In the genomic region with DNA sequence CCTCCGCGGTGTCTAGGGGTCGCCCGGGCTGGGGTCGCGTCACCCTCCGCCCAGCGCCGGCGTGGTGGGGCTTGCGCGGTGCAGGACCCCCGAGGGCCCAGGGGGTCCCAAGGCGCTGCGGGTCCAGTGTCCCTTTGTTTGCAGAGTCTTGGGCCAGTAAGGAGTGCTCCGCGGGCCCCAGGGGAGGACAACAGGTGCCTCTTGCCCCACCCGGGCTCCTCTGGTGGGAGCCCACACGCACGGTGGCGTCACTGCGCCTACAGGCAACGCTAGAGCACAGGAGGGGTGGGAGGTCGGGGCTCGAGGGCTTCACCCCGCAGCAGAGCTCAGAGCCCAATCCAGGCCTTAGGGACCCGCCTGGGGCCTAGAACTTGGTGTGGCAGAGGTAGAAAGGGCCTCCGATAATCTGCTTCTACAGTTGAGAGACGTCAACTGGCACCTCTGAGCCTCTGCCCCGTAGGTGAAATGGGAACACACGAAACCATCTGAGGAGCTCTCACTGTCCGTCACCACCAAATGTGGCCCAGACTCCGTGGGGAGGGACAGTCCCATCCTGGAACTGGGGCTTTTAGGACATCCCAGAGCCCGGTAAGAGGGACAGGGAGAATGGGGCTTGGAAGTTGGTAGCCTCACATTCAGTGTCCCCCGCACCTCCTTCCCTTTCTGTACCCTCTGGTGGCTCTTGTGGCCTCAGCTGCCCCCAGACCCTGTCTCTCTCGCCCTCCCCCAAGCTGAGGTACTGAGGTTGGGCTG, we compare ENCODE assay signal across 8 cellular contexts. TPM values are rescaled to one million over a fixed set of nuclear protein-coding genes. Genes with fewer than 3 reads are reported as not detected.
DNase-seq lines count a peak whose midpoint lies in the region; ATAC-seq and TF ChIP-seq lines count a peak whose summit lies in the region.

No MANE protein-coding gene starts in this region.

- TF ChIP-seq CTCF in heart left ventricle (IDR thresholded peaks at IDR 0.05), result no peak
- TF ChIP-seq CTCF in hepatocyte (IDR thresholded peaks at IDR 0.05; ENCODE audit: poor library complexity), result no peak
- no peak for TF ChIP-seq CTCF in smooth muscle cell (IDR thresholded peaks at IDR 0.05; ENCODE audit: borderline replicate concordance, insufficient read depth, poor library complexity, severe bottlenecking)

- no peak for TF ChIP-seq POLR2A in heart left ventricle (IDR thresholded peaks at IDR 0.05)

- ATAC-seq in heart left ventricle (peak in 2 of 4 donors; percentile 1 to 10), Right ventricle myocardium inferior (no peak), GM19395 (IDR thresholded peaks at IDR 0.05; ENCODE audit: unreplicated experiment) (no peak)

- peaks cover 13% of the 10 kb centered on the region for H3K79me2 ChIP-seq in hepatocyte
- peaks cover 16% of the 10 kb centered on the region for H3K79me2 ChIP-seq in smooth muscle cell (ENCODE audit: low read depth)

- H3K4me3 ChIP-seq in heart left ventricle, result peak overlapping the region; percentile 84 to 99 (median 97)
- H3K4me3 ChIP-seq in hepatocyte, result peak overlapping the region; percentile 61
- H3K4me3 ChIP-seq in smooth muscle cell, result peak overlapping the region; percentile 97

- H3K4me1 ChIP-seq in heart left ventricle (peaks cover 12 to 86% (median 73%) of the 10 kb centered on the region in 12 donors), hepatocyte (ENCODE audit: insufficient read depth) (peaks cover 17% of the 10 kb centered on the region), smooth muscle cell (ENCODE audit: low read depth) (peaks cover 25% of the 10 kb centered on the region)

- intact Hi-C loops in heart left ventricle (cut with DNase I) (loop anchor here in 4 of 10 donors (5.0 to 10.0 kb wide), 4 partner anchors 99 to 333 kb away; partner anchors contain the start of genes KANSL3 (in 2 of the 4), CNNM3 (in 1 of the 4), CNNM4 (in 1 of the 4) and STARD7 (in 1 of the 4)), Right ventricle myocardium inferior (cut with DNase I) (no loop called here)

- H3K4me2 ChIP-seq in hepatocyte, result peak overlapping the region; percentile 98
- H3K4me2 ChIP-seq in smooth muscle cell, result peak overlapping the region; percentile 99

- no peak overlapping the region for H2AFZ ChIP-seq in hepatocyte
- H2AFZ ChIP-seq in smooth muscle cell (ENCODE audit: low read depth), result no peak overlapping the region

- no peaks in the 10 kb centered on the region for H3K9me2 ChIP-seq in hepatocyte (replicated peaks; ENCODE audit: insufficient read depth)

- H3K9ac ChIP-seq in smooth muscle cell (ENCODE audit: low read depth), result peak overlapping the region; percentile 93

- WGBS in heart left ventricle, 4 donors, result 12 to 32% (median 18%) methylated on average over 26 to 36 of the region's 36 CpGs
- 21% methylated on average over 21 of the region's 36 CpGs for WGBS in hepatocyte (ENCODE audit: low lambda C conversion rate, missing lambda C conversion rate)
- 10% methylated on average over 36 of the region's 36 CpGs for WGBS in smooth muscle cell (ENCODE audit: low lambda C conversion rate)

- H3F3A ChIP-seq in smooth muscle cell (ENCODE audit: low read depth), result peaks cover 2% of the 10 kb centered on the region

- H3K9me3 ChIP-seq in heart left ventricle (no peaks in the 10 kb centered on the region), hepatocyte (ENCODE audit: low read depth) (no peaks in the 10 kb centered on the region), smooth muscle cell (replicated peaks; ENCODE audit: low read depth) (no peaks in the 10 kb centered on the region)

- H4K20me1 ChIP-seq in hepatocyte (ENCODE audit: insufficient read depth, poor library complexity, severe bottlenecking) (peaks cover 18% of the 10 kb centered on the region), smooth muscle cell (ENCODE audit: low read depth) (peaks cover 60% of the 10 kb centered on the region)

- H3K36me3 ChIP-seq in heart left ventricle, result peaks cover 0 to 35% (median 5%) of the 10 kb centered on the region in 9 donors
- H3K36me3 ChIP-seq in hepatocyte (replicated peaks; ENCODE audit: insufficient read depth, low read depth), result no peaks in the 10 kb centered on the region
- H3K36me3 ChIP-seq in smooth muscle cell (ENCODE audit: low read depth), result no peaks in the 10 kb centered on the region

- DNase-seq in heart left ventricle, result no peak
- no peak for DNase-seq in Right ventricle myocardium inferior (ENCODE audit: missing footprints)
- peak; percentile 40 for DNase-seq in activated gamma-delta T cell (lab: John Stamatoyannopoulos, UW)
- DNase-seq in hepatocyte (ENCODE audit: low spot score), result no peak
- DNase-seq in smooth muscle cell (lab: John Stamatoyannopoulos, UW; ENCODE audit: unreplicated experiment), result no peak
- no peak for DNase-seq in SKM-1 (lab: John Stamatoyannopoulos, UW; ENCODE audit: unreplicated experiment)
- DNase-seq in NCI-H524 (lab: John Stamatoyannopoulos, UW), result no peak

- H3K27ac ChIP-seq in heart left ventricle (peak overlapping the region; percentile 12 to 100 (median 98)), hepatocyte (no peak overlapping the region), smooth muscle cell (ENCODE audit: low read depth) (no peak overlapping the region)

- no peaks in the 10 kb centered on the region for H3K27me3 ChIP-seq in heart left ventricle
- peaks cover 22% of the 10 kb centered on the region for H3K27me3 ChIP-seq in hepatocyte
- peaks cover 15% of the 10 kb centered on the region for H3K27me3 ChIP-seq in smooth muscle cell (ENCODE audit: low read depth)

RNA-seq across cellular contexts. Expression of gene ARID5A, which starts 1.4 kb away (rescaled TPM):
- 10 to 100 TPM; 13.3 to 50.2 (median 28.2) TPM for total RNA-seq in heart left ventricle
- 10 to 100 TPM; 35.6 to 41.2 TPM for polyA plus RNA-seq in heart left ventricle
- total RNA-seq in Right ventricle myocardium inferior, result 8.7 TPM
- 4.9 and 6.9 TPM in 2 replicates for total RNA-seq in hepatocyte
- polyA plus RNA-seq in hepatocyte, result 11.9 and 13.3 TPM in 2 replicates
- 11.0 and 12.1 TPM in 2 replicates for total RNA-seq in smooth muscle cell
- polyA plus RNA-seq in smooth muscle cell, result 20.4 and 25.6 TPM in 2 replicates

RNA-seq across cellular contexts. Expression of gene NEURL3, which starts 32.8 kb away (rescaled TPM):
- total RNA-seq in heart left ventricle (under 1 TPM in 2 of 9 donors, not detected in 7; 0.27 to 0.75 TPM), Right ventricle myocardium inferior (0.14 TPM), hepatocyte (6.2 and 8.1 TPM in 2 replicates), smooth muscle cell (not detected in 2 replicates)
- polyA plus RNA-seq in heart left ventricle (under 1 TPM in 1 of 2 donors, not detected in 1; 0.07 TPM), hepatocyte (1.8 and 10.5 TPM in 2 replicates), smooth muscle cell (0.21 TPM in 1 of 2 replicates, not detected in the other)

Comparison
In these comparisons a context has a peak if more than half of its experiments do, and no peak if none do; other contexts are left out.
1. H3K27ac ChIP-seq: peak in heart left ventricle (12 of 12); none in hepatocyte (single experiment) and smooth muscle cell (single experiment).
2. Peak in every context shown above with its lines, with median percentiles within 50 percentile points of each other: H3K4me3 ChIP-seq.